19 cellular contexts compared by ENCODE assay signal in the genomic region with DNA sequence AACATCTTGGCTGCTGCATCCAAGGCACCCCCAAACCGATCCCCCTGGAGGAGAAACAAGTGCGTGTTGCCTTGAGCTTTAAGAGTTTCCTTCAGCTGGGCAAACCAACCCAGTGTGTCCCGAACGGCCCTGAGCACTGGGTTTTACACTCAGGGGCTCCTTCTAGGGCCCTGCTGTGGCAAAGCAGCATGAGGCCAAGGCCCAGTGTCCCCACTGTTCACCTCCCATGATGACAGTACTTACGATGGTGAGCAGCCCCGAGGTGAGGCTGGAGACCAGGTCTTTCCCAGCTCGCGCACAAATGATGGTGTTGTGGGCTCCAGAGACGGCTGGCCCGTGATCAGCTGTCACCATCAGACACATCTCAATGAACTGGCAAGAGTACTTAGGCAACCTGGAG. TPM values are rescaled to one million over a fixed set of nuclear protein-coding genes. Genes with fewer than 3 reads are reported as not detected.
"Had no signal": no experiment of that assay in that cellular context is flagged by ENCODE, and none has a peak within 500 bp of the region (broad histone marks: within the 10 kb centered on the region; RNA-seq: fewer than 3 reads in every experiment).

No MANE protein-coding gene starts in this region.

- H3K4me1 ChIP-seq: esophagus muscularis mucosa, gastroesophageal sphincter, heart right ventricle, left ventricle myocardium inferior had no signal

- H3K4me3 ChIP-seq: esophagus muscularis mucosa, gastroesophageal sphincter, heart right ventricle, left ventricle myocardium inferior, right lobe of liver, smooth muscle cell, thyroid gland had no signal

- ATAC-seq: activated T-cell treated with anti-CD3 and anti-CD28 coated beads, Interleukin-2, amount 50 U/mL, for 4 hours; gastroesophageal sphincter; heart right ventricle; right lobe of liver had no signal

- H3K9me3 Mint-ChIP-seq: activated naive CD8-positive, alpha-beta T cell treated with anti-CD3 and anti-CD28 coated beads, Interleukin-2, amount 10 ng/mL, durations not matched to agents 7 days and 5 days; activated T-cell treated with anti-CD3 and anti-CD28 coated beads, Interleukin-2, amount 50 U/mL, for 4 hours had no signal

- H3K27ac ChIP-seq: esophagus muscularis mucosa, gastroesophageal sphincter, heart right ventricle, left ventricle myocardium inferior, thyroid gland, VCaP had no signal

- H3K9me3 ChIP-seq: esophagus muscularis mucosa, gastroesophageal sphincter, heart right ventricle, left ventricle myocardium inferior, right lobe of liver, thyroid gland had no signal

- H3K27me3 Mint-ChIP-seq: activated naive CD8-positive, alpha-beta T cell treated with anti-CD3 and anti-CD28 coated beads, Interleukin-2, amount 10 ng/mL, durations not matched to agents 7 days and 5 days had no signal

- H3K4me2 ChIP-seq: smooth muscle cell had no signal

- DNase-seq: activated CD4-positive, alpha-beta T cell treated with anti-CD3 and anti-CD28 coated beads, Interleukin-2, amount 50 U/mL, for 4 hours; activated CD4-positive, CD25-positive, alpha-beta regulatory T cell treated with anti-CD3 and anti-CD28 coated beads, Interleukin-2, amount 50 U/mL, for 72 hours; activated gamma-delta T cell; activated naive CD8-positive, alpha-beta T cell treated with anti-CD3 and anti-CD28 coated beads, Interleukin-2, amount 10 ng/mL, durations not matched to agents 7 days and 5 days; activated T-cell treated with anti-CD3 and anti-CD28 coated beads, Interleukin-2, amount 50 U/mL, for 4 hours; cortex of kidney; heart right ventricle; left ventricle myocardium inferior; mammary epithelial cell; right lobe of liver; stimulated activated CD4-positive, alpha-beta T cell treated with anti-CD3 and anti-CD28 coated beads, Interleukin-4, amount 100 ng/mL, for 1 hour; thyroid gland had no signal

- H3K27ac Mint-ChIP-seq: activated naive CD8-positive, alpha-beta T cell treated with anti-CD3 and anti-CD28 coated beads, Interleukin-2, amount 10 ng/mL, durations not matched to agents 7 days and 5 days had no signal

- H3K4me3 Mint-ChIP-seq: activated naive CD8-positive, alpha-beta T cell treated with anti-CD3 and anti-CD28 coated beads, Interleukin-2, amount 10 ng/mL, durations not matched to agents 7 days and 5 days; activated T-cell treated with anti-CD3 and anti-CD28 coated beads, Interleukin-2, amount 50 U/mL, for 4 hours had no signal

- H3K27me3 ChIP-seq: esophagus muscularis mucosa, gastroesophageal sphincter, heart right ventricle, right lobe of liver, thyroid gland had no signal

RNA-seq across cellular contexts. Expression of gene KLHL10, which starts 34.2 kb away (rescaled TPM):
- total RNA-seq: activated naive CD8-positive, alpha-beta T cell treated with anti-CD3 and anti-CD28 coated beads, Interleukin-2, amount 10 ng/mL, durations not matched to agents 7 days and 5 days; activated T-cell treated with anti-CD3 and anti-CD28 coated beads, Interleukin-2, amount 50 U/mL, for 4 hours; kidney epithelial cell; left ventricle myocardium inferior; pulmonary artery endothelial cell; right lobe of liver; smooth muscle cell; T-helper 1 cell treated with Interleukin-12 subunit alpha and Interleukin-12 subunit beta and Interleukin-4 antibody, amounts not matched to agents 30 ng/mL and 1 ng/mL, for 36 hours had no signal
